In the genomic region with DNA sequence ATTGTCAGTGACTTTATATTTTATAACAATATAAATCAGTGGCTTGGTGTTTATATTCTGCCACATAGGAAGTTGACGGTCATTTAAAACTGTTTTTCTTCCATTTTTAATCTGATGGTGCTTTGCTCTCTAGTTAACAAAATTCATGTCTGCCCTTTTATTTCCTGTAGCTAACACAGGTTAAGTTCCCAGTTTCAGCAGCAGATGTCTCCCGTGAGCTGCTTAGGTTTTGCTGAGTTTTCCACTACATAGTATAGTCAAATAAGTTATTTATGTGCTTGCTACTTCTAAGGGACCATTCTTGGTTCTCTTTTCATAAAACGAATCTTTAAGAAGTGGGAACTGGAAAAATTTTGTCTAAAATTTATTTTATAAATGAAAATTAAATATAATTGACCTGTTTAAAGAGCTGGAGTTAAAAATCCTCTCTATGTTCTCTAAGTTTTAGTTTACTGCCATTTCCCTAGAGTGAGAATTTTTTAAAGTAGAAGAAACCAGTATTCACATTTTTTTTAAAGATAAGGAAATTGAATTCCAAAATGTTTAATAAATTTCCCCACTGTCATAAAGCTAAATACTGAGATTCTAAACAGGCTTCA, we compare ENCODE assay signal across 8 cellular contexts. TPM values are rescaled to one million over a fixed set of nuclear protein-coding genes. Genes with fewer than 3 reads are reported as not detected.
DNase-seq lines count a peak whose midpoint lies in the region; ATAC-seq and TF ChIP-seq lines count a peak whose summit lies in the region.

No MANE protein-coding gene starts in this region.

- peak in 3 of 4 experiments; percentile 13 to 18 (median 16) for DNase-seq in activated CD4-positive, CD25-positive, alpha-beta regulatory T cell (lab: John Stamatoyannopoulos, UW)
- no peak for DNase-seq in activated CD4-positive, CD25-positive, alpha-beta regulatory T cell treated with anti-CD3 and anti-CD28 coated beads, Interleukin-2, amount 50 U/mL, for 72 hours
- DNase-seq in NCI-H748 treated with DMSO at 0.1 percent for 48 hours (lab: John Stamatoyannopoulos, UW) (peak; percentile 19), erythroblast (lab: John Stamatoyannopoulos, UW) (peak; percentile 61 to 76), stromal cell of bone marrow (ENCODE audit: low read depth) (peak; percentile 60)
- peak; percentile 1 for DNase-seq in activated CD8-positive, alpha-beta memory T cell treated with anti-CD3 and anti-CD28 coated beads, Interleukin-2, amount 50 U/mL, for 1 hour (ENCODE audit: extremely low read depth)
- DNase-seq in naive thymus-derived CD8-positive, alpha-beta T cell: peak in 9 of 10 donors; percentile 16 to 65 (median 48)

- peak overlapping the region in 1 of 10 donors; percentile 1 for H3K27ac Mint-ChIP-seq in naive thymus-derived CD8-positive, alpha-beta T cell

- peaks cover 17 to 46% (median 33%) of the 10 kb centered on the region in 3 donors for H3K36me3 Mint-ChIP-seq in naive thymus-derived CD8-positive, alpha-beta T cell

- H3K4me3 Mint-ChIP-seq in naive thymus-derived CD8-positive, alpha-beta T cell: no peak overlapping the region

- peaks cover 3 to 21% (median 11%) of the 10 kb centered on the region in 9 donors for H3K9me3 Mint-ChIP-seq in naive thymus-derived CD8-positive, alpha-beta T cell

- TF ChIP-seq POLR2A in erythroblast (IDR thresholded peaks at IDR 0.05; ENCODE audit: low read length): no peak

- no peaks in the 10 kb centered on the region for H3K4me1 Mint-ChIP-seq in naive thymus-derived CD8-positive, alpha-beta T cell

- H3K27me3 Mint-ChIP-seq in naive thymus-derived CD8-positive, alpha-beta T cell: no peaks in the 10 kb centered on the region

- POLR2A ChIA-PET in naive thymus-derived CD8-positive, alpha-beta T cell (lab: Charles Lee): interaction anchor here (0.6 to 1.2 kb wide), 2 partner anchors 348 to 1969 kb away, joined by 3 to 6 read pairs; no protein-coding TSS in a partner anchor

- ATAC-seq in HG02938 (IDR thresholded peaks at IDR 0.05; ENCODE audit: unreplicated experiment): peak; percentile 75
- ATAC-seq in naive thymus-derived CD8-positive, alpha-beta T cell: peak; percentile 69 to 77

RNA-seq across cellular contexts. Expression of a gene that starts 20.6 kb away (rescaled TPM):
- total RNA-seq in naive thymus-derived CD8-positive, alpha-beta T cell: not detected
- polyA plus RNA-seq in naive thymus-derived CD8-positive, alpha-beta T cell: under 1 TPM in 2 of 3 donors, not detected in 1; 0.08 to 0.15 TPM

RNA-seq across cellular contexts. Expression of a gene that starts 47.5 kb away (rescaled TPM):
- total RNA-seq in naive thymus-derived CD8-positive, alpha-beta T cell: 10 to 100 TPM; 41.6 to 46.0 TPM
- polyA plus RNA-seq in naive thymus-derived CD8-positive, alpha-beta T cell: 10 to 100 TPM; 43.0 to 54.3 (median 48.3) TPM
